24 cellular contexts compared by ENCODE assay signal in genomic region chr6:154122195-154122925, GRCh38.
A peak's percentile ranks its signal among the peaks of the same experiment; 100 is the strongest.
DNase-seq lines count a peak whose midpoint lies in the region; ATAC-seq, FAIRE-seq and TF ChIP-seq lines count a peak whose summit lies in the region.
"Had no signal": no experiment of that assay in that cellular context is flagged by ENCODE, and none has a peak within 500 bp of the region (broad histone marks: within the 10 kb centered on the region; RNA-seq: fewer than 3 reads in every experiment).

No MANE protein-coding gene starts in this region.

- no peak for FAIRE-seq in HepG2 (lab: Jason Lieb, UNC)
- FAIRE-seq: GM12892, H54 had no signal

- CTCF ChIA-PET in HepG2 (lab: Yijun Ruan, JAX; ENCODE audit: low intra/inter-chr PET ratio, low total read pairs) (no interaction called here), OCI-LY7 (lab: Charles Lee; ENCODE audit: unreplicated experiment) (no interaction called here)

- H3K4me3 ChIP-seq in HepG2 (replicated peaks in 1 of 3; ENCODE audit: insufficient read depth in 1 of 3, low read depth in 2 of 3, low read length in 3 of 3) (no peak overlapping the region), right lobe of liver (no peak overlapping the region), choroid plexus epithelial cell (ENCODE audit: low read depth, low read length) (no peak overlapping the region), hepatocyte (no peak overlapping the region), OCI-LY7 (ENCODE audit: low read depth, low read length, poor library complexity, severe bottlenecking) (no peak overlapping the region)
- H3K4me3 ChIP-seq: PC-9 had no signal

- H2AFZ ChIP-seq in HepG2 (ENCODE audit: low read length) (no peak overlapping the region), hepatocyte (peak overlapping the region; percentile 76), OCI-LY7 (ENCODE audit: low read length) (no peak overlapping the region)
- H2AFZ ChIP-seq: PC-9 had no signal

- no peaks in the 10 kb centered on the region for H4K20me1 ChIP-seq in HepG2 (ENCODE audit: insufficient read depth, low read length)
- H4K20me1 ChIP-seq in hepatocyte (ENCODE audit: insufficient read depth, poor library complexity, severe bottlenecking), result no peaks in the 10 kb centered on the region
- H4K20me1 ChIP-seq in OCI-LY7 (ENCODE audit: insufficient read depth, low read length), result no peaks in the 10 kb centered on the region

- no peak overlapping the region for H3K27ac ChIP-seq in HepG2 (ENCODE audit: extremely low read length, insufficient read depth, low read length)
- no peak overlapping the region for H3K27ac ChIP-seq in right lobe of liver
- peak overlapping the region; percentile 20 for H3K27ac ChIP-seq in hepatocyte
- no peak overlapping the region for H3K27ac ChIP-seq in OCI-LY7 (ENCODE audit: low read depth, low read length, poor library complexity, severe bottlenecking)
- H3K27ac ChIP-seq: PC-9 had no signal

- no TSS peak for BruUV-seq in HepG2 (replicated peaks; lab: Mats Ljungman, UMichigan)
- BruUV-seq in OCI-LY7 (replicated peaks; lab: Mats Ljungman, UMichigan), result no TSS peak

- no peaks in the 10 kb centered on the region for H3K36me3 ChIP-seq in HepG2 (replicated peaks in 1 of 2; ENCODE audit: control insufficient read depth in 1 of 2, insufficient read depth in 2 of 2, low read length in 2 of 2)
- H3K36me3 ChIP-seq in right lobe of liver, result no peaks in the 10 kb centered on the region
- no peaks in the 10 kb centered on the region for H3K36me3 ChIP-seq in hepatocyte (replicated peaks; ENCODE audit: insufficient read depth, low read depth)
- H3K36me3 ChIP-seq in OCI-LY7 (ENCODE audit: insufficient read depth, low read length), result no peaks in the 10 kb centered on the region
- H3K36me3 ChIP-seq: BE2C had no signal

- TF ChIP-seq CTCF in HepG2 (CRISPR knock-in tag; IDR thresholded peaks at IDR 0.05) (no peak), right lobe of liver (IDR thresholded peaks at IDR 0.05) (no peak), choroid plexus epithelial cell (conservative IDR thresholded peaks at IDR 0.05; ENCODE audit: low read depth, low read length) (no peak), hepatocyte (IDR thresholded peaks at IDR 0.05; ENCODE audit: poor library complexity) (no peak), OCI-LY7 (conservative IDR thresholded peaks at IDR 0.05; ENCODE audit: low read length) (no peak)

- H3K4me1 ChIP-seq in HepG2 (ENCODE audit: insufficient read depth, low read length), result no peaks in the 10 kb centered on the region
- H3K4me1 ChIP-seq in right lobe of liver, result no peaks in the 10 kb centered on the region
- H3K4me1 ChIP-seq in hepatocyte (ENCODE audit: insufficient read depth), result peaks cover 6% of the 10 kb centered on the region
- H3K4me1 ChIP-seq in OCI-LY7 (ENCODE audit: insufficient read depth, low read length, poor library complexity, severe bottlenecking), result no peaks in the 10 kb centered on the region

- in situ Hi-C loops in HepG2 (cut with HindIII; ENCODE audit: extremely low pct_ligation_motif_present, low pct_unique_long_range_greater_than_20kb), result no loop called here

- no peak for TF ChIP-seq RAD21 in HepG2 (CRISPR knock-in tag; IDR thresholded peaks at IDR 0.05)

- no peak for TF ChIP-seq POLR2A in HepG2 (IDR thresholded peaks at IDR 0.05; ENCODE audit: insufficient read depth in 1 of 2, low read depth in 2 of 2, low read length in 2 of 2)
- no peak for TF ChIP-seq POLR2A in right lobe of liver (IDR thresholded peaks at IDR 0.05)

- no peak overlapping the region for H3K9ac ChIP-seq in HepG2 (ENCODE audit: insufficient read depth, low read depth, low read length)

- no peak overlapping the region for H3K4me2 ChIP-seq in HepG2 (ENCODE audit: low read depth, low read length)
- peak overlapping the region; percentile 63 for H3K4me2 ChIP-seq in hepatocyte
- no peak overlapping the region for H3K4me2 ChIP-seq in OCI-LY7 (ENCODE audit: low read length)
- H3K4me2 ChIP-seq: PC-9 had no signal

- ATAC-seq in HepG2 (no peak), right lobe of liver (no peak), HG03342 (IDR thresholded peaks at IDR 0.05; ENCODE audit: unreplicated experiment) (no peak), left cardiac atrium (no peak), GM21360 (IDR thresholded peaks at IDR 0.05; ENCODE audit: unreplicated experiment) (no peak)

- H3K79me2 ChIP-seq in HepG2 (ENCODE audit: insufficient read depth, low read length) (no peaks in the 10 kb centered on the region), hepatocyte (no peaks in the 10 kb centered on the region), OCI-LY7 (ENCODE audit: insufficient read depth, low read depth, low read length) (no peaks in the 10 kb centered on the region)

- DNase-seq in HepG2 (ENCODE audit: low spot score), result no peak
- DNase-seq in right lobe of liver, result no peak
- DNase-seq in choroid plexus epithelial cell (ENCODE audit: low read depth), result peak; percentile 14
- no peak for DNase-seq in hepatocyte (ENCODE audit: low spot score)
- no peak for DNase-seq in left cardiac atrium
- no peak for DNase-seq in OCI-LY7 (ENCODE audit: low spot score)
- DNase-seq: 8988T; ACHN; BE2C; DMS153; DND-41; NCI-H1105 treated with DMSO at 0.1 percent for 48 hours; NCI-H146; NCI-H1930; NCI-H2107; NCI-H524; NCI-H774; NK-92 treated with Interleukin-12 subunit alpha and Interleukin-12 subunit beta, amount 100 ng/mL, for 24 hours; PC-9; Right ventricle myocardium superior had no signal

- WGBS in HepG2 (ENCODE audit: low lambda C conversion rate), result 2% methylated on average over 2 of the region's 2 CpGs
- WGBS in right lobe of liver (ENCODE audit: insufficient coverage, low coverage, low lambda C conversion rate, missing lambda C conversion rate), result 25% methylated on average over 2 of the region's 2 CpGs
- WGBS in hepatocyte (ENCODE audit: low lambda C conversion rate, missing lambda C conversion rate), result 87% methylated on average over 2 of the region's 2 CpGs

- H3K9me2 ChIP-seq in hepatocyte (replicated peaks; ENCODE audit: insufficient read depth) (no peaks in the 10 kb centered on the region), OCI-LY7 (ENCODE audit: insufficient read depth, low read length) (no peaks in the 10 kb centered on the region)

- H3K9me3 ChIP-seq in HepG2 (ENCODE audit: low read length) (peaks cover 9% of the 10 kb centered on the region; the same call in 1 of the 2 replicates), right lobe of liver (no peaks in the 10 kb centered on the region), hepatocyte (ENCODE audit: low read depth) (no peaks in the 10 kb centered on the region), OCI-LY7 (ENCODE audit: low read length) (no peaks in the 10 kb centered on the region)
- H3K9me3 ChIP-seq: BE2C had no signal

- TF ChIP-seq EP300 in HepG2 (IDR thresholded peaks at IDR 0.05; ENCODE audit: low read depth in 2 of 2, low read length in 2 of 2) (no peak), HepG2 (CRISPR knock-in tag; IDR thresholded peaks at IDR 0.05; ENCODE audit: borderline replicate concordance) (no peak)

- intact Hi-C loops in HepG2 (cut with micrococcal nuclease; ENCODE audit: unreplicated experiment) (no loop called here), right lobe of liver (cut with DNase I) (no loop called here), left cardiac atrium (cut with DNase I) (no loop called here), OCI-LY7 (cut with micrococcal nuclease; ENCODE audit: unreplicated experiment) (no loop called here)

- H3K27me3 ChIP-seq in HepG2 (ENCODE audit: control insufficient read depth in 1 of 2, insufficient read depth in 2 of 2, low read length in 2 of 2), result no peaks in the 10 kb centered on the region
- H3K27me3 ChIP-seq in right lobe of liver, result no peaks in the 10 kb centered on the region
- H3K27me3 ChIP-seq in hepatocyte, result no peaks in the 10 kb centered on the region
- H3K27me3 ChIP-seq: BE2C had no signal

- POLR2A ChIA-PET in HepG2 (lab: Yijun Ruan, JAX), result no interaction called here
- POLR2A ChIA-PET in OCI-LY7 (lab: Charles Lee), result no interaction called here

TF ChIP-seq in HepG2, 621 proteins besides CTCF, POLR2A, EP300 and RAD21 (continues in another document):
- TF ChIP-seq CEBPB (IDR thresholded peaks at IDR 0.05; ENCODE audit: borderline replicate concordance, low read depth, low read length) (peak; percentile 50), MAFF (IDR thresholded peaks at IDR 0.05; ENCODE audit: low read depth, low read length) (no peak)
